ENCODE assay signal across 19 cellular contexts in the genomic region with DNA sequence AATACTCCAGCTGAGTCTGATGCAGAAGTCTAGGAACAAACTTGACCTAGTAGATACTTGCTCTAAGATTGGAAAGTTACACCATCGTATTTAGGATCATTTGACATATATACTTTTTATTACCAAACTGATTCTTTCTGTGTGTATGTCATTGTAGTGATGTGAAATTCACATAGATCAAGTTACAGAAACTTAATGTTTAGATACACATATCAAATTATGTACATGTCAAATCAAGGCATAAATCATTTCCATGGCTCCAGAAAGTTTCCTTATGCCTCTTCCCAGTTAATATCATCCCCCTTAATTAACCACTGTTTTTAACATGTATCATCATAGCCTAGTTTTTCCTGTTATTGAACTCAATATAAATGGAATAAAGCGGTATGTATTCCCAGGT.
DNase-seq lines count a peak whose midpoint lies in the region; ATAC-seq and TF ChIP-seq lines count a peak whose summit lies in the region.
"Had no signal": no experiment of that assay in that cellular context is flagged by ENCODE, and none has a peak within 500 bp of the region (broad histone marks: within the 10 kb centered on the region; RNA-seq: fewer than 3 reads in every experiment).

No MANE protein-coding gene starts in this region.

- H3K9me3 ChIP-seq in IMR-90 (ENCODE audit: control insufficient read depth, insufficient read depth, low read length), result no peaks in the 10 kb centered on the region
- H3K9me3 ChIP-seq in adrenal gland (replicated peaks in 1 of 3), result no peaks in the 10 kb centered on the region
- H3K9me3 ChIP-seq: HAP-1, MG63 had no signal

- in situ Hi-C loops in IMR-90 (cut with MboI; ENCODE audit: low sequenced_read_pairs), result no loop called here

- intact Hi-C loops in IMR-90 (cut with micrococcal nuclease) (loop anchor here (5.0 kb wide), 1 partner anchor 292 kb away; a partner anchor contains a TSS), adrenal gland (cut with DNase I) (no loop called here), head of caudate nucleus (cut with DNase I) (no loop called here)

- H3K27me3 ChIP-seq in ACC112 (ENCODE audit: insufficient read depth, low read length) (no peaks in the 10 kb centered on the region), IMR-90 (ENCODE audit: control insufficient read depth, insufficient read depth, low read length) (no peaks in the 10 kb centered on the region), adrenal gland (no peaks in the 10 kb centered on the region)
- H3K27me3 ChIP-seq: MG63 had no signal

- H3K4me1 ChIP-seq in ACC112 (ENCODE audit: control insufficient read depth, insufficient read depth, low read length, unreplicated experiment) (peaks cover 47% of the 10 kb centered on the region), IMR-90 (ENCODE audit: control insufficient read depth, insufficient read depth, low read length) (no peaks in the 10 kb centered on the region), adrenal gland (replicated peaks in 1 of 2) (peaks cover 0 to 12% of the 10 kb centered on the region in 2 donors)
- H3K4me1 ChIP-seq: HAP-1 had no signal

- H4K20me1 ChIP-seq in IMR-90 (ENCODE audit: insufficient read depth, low read length), result no peaks in the 10 kb centered on the region

- no peak overlapping the region for H2BK15ac ChIP-seq in IMR-90 (ENCODE audit: low read depth, low read length)

- no peak overlapping the region for H4K91ac ChIP-seq in IMR-90 (ENCODE audit: insufficient read depth, low read depth, low read length)

- H3K36me3 Mint-ChIP-seq in immature natural killer cell, result no peaks in the 10 kb centered on the region

- no peaks in the 10 kb centered on the region for H3K9me1 ChIP-seq in IMR-90 (ENCODE audit: insufficient read depth, low read length)

- DNase-seq in IMR-90 (peak; percentile 3), adrenal gland (no peak), fibroblast of villous mesenchyme (ENCODE audit: low read depth) (peak; percentile 7), SHP77 (lab: John Stamatoyannopoulos, UW) (no peak), head of caudate nucleus (no peak), immature natural killer cell (no peak)
- DNase-seq: DMS79; Kasumi-1; NCI-H1048; NCI-H1436; NCI-H2029; NCI-H2171 treated with DMSO at 0.1 percent for 48 hours; NCI-H446; NK-92 treated with Interleukin-12 subunit alpha and Interleukin-12 subunit beta, amount 100 ng/mL, for 24 hours; SHP77 treated with DMSO at 0.1 percent for 48 hours had no signal

- no peak overlapping the region for H2BK5ac ChIP-seq in IMR-90 (ENCODE audit: low read depth, low read length, poor library complexity, severe bottlenecking)

- no peak overlapping the region for H3K4me3 Mint-ChIP-seq in immature natural killer cell

- no peak overlapping the region for H2BK120ac ChIP-seq in IMR-90 (ENCODE audit: low read depth, low read length)

- H4K5ac ChIP-seq in IMR-90 (ENCODE audit: low read depth, low read length), result no peak overlapping the region

- no peaks in the 10 kb centered on the region for H3K79me2 ChIP-seq in ACC112 (ENCODE audit: control insufficient read depth, insufficient read depth, low read length, unreplicated experiment)

- H3K4me3 ChIP-seq in ACC112 (ENCODE audit: low read depth, low read length) (peak overlapping the region; percentile 43; the same call in 1 of the 2 replicates), IMR-90 (ENCODE audit: insufficient read depth, low read depth, low read length) (no peak overlapping the region), adrenal gland (no peak overlapping the region), fibroblast of villous mesenchyme (ENCODE audit: low read depth, low read length) (no peak overlapping the region)
- H3K4me3 ChIP-seq: HAP-1, MG63 had no signal

- H2AK5ac ChIP-seq in IMR-90 (ENCODE audit: low read depth, low read length), result no peak overlapping the region

- no peak overlapping the region for H3K9ac ChIP-seq in IMR-90 (ENCODE audit: low read depth, low read length)

- POLR2A ChIA-PET in IMR-90 (lab: Charles Lee; ENCODE audit: unreplicated experiment), result no interaction called here

- no peak overlapping the region for H3K4ac ChIP-seq in IMR-90 (ENCODE audit: low read depth, low read length)

- H3K79me1 ChIP-seq in IMR-90 (ENCODE audit: low read depth in 1 of 2, low read length in 2 of 2), result no peaks in the 10 kb centered on the region

- no peak overlapping the region for H3K4me2 ChIP-seq in IMR-90 (ENCODE audit: low read depth, low read length)

- ATAC-seq in IMR-90 (ENCODE audit: low read depth), result no peak
- ATAC-seq in GM18867 (IDR thresholded peaks at IDR 0.05; ENCODE audit: unreplicated experiment), result no peak

- no peak overlapping the region for H3K14ac ChIP-seq in IMR-90 (replicated peaks; ENCODE audit: low read depth, low read length)

- H3K18ac ChIP-seq in IMR-90 (ENCODE audit: low read depth, low read length), result no peak overlapping the region

- no peaks in the 10 kb centered on the region for H3K4me1 Mint-ChIP-seq in immature natural killer cell

- TF ChIP-seq POLR2A in IMR-90 (IDR thresholded peaks at IDR 0.05; ENCODE audit: low read depth, low read length) (no peak), adrenal gland (IDR thresholded peaks at IDR 0.05) (no peak)

- BruUV-seq in IMR-90 (replicated peaks; lab: Mats Ljungman, UMichigan), result no TSS peak

- no peaks in the 10 kb centered on the region for H3K36me3 ChIP-seq in ACC112 (ENCODE audit: insufficient read depth, low read length)
- H3K36me3 ChIP-seq in IMR-90 (ENCODE audit: control insufficient read depth, insufficient read depth, low read length), result no peaks in the 10 kb centered on the region
- H3K36me3 ChIP-seq in adrenal gland (replicated peaks in 1 of 2), result no peaks in the 10 kb centered on the region
- H3K36me3 ChIP-seq: HAP-1, MG63 had no signal

- TF ChIP-seq CTCF in IMR-90 (conservative IDR thresholded peaks at IDR 0.05; ENCODE audit: low read depth, low read length), result no peak
- TF ChIP-seq CTCF in adrenal gland (IDR thresholded peaks at IDR 0.05), result no peak
- TF ChIP-seq CTCF in fibroblast of villous mesenchyme (IDR thresholded peaks at IDR 0.05; ENCODE audit: insufficient read depth, low read depth, low read length), result no peak

- no CpG with 5 or more reads among the region's 2 CpGs for WGBS in IMR-90 (ENCODE audit: extremely low coverage in 2 of 2, insufficient read length in 1 of 2), 2 experiments
- 87 to 93% (median 91%) methylated on average over 2 of the region's 2 CpGs for WGBS in adrenal gland, 4 donors

- TF ChIP-seq RAD21 in IMR-90 (IDR thresholded peaks at IDR 0.05; ENCODE audit: low read length), result no peak

- no peak overlapping the region for H3K27ac Mint-ChIP-seq in immature natural killer cell

- dilution Hi-C loops in IMR-90 (cut with HindIII; ENCODE audit: low sequenced_read_pairs, unreplicated experiment), result no loop called here

- no peak overlapping the region for H4K8ac ChIP-seq in IMR-90 (ENCODE audit: low read depth in 2 of 2, low read length in 2 of 2)

- no peak overlapping the region for H2AK9ac ChIP-seq in IMR-90 (replicated peaks; ENCODE audit: low read depth, low read length, poor library complexity)

- H3K27ac ChIP-seq in ACC112 (ENCODE audit: low read depth, low read length) (peak overlapping the region; percentile 16; the same call in 1 of the 2 replicates), IMR-90 (ENCODE audit: insufficient read depth, low read length) (no peak overlapping the region), adrenal gland (peak overlapping the region in 3 of 5 donors; percentile 20 to 65 (median 25))

- no peak overlapping the region for H2AFZ ChIP-seq in ACC112 (ENCODE audit: low read length, unreplicated experiment)
- H2AFZ ChIP-seq in IMR-90 (replicated peaks; ENCODE audit: low read length, poor library complexity), result no peak overlapping the region

- H2BK20ac ChIP-seq in IMR-90 (ENCODE audit: low read depth, low read length), result no peak overlapping the region

- H3K9me3 Mint-ChIP-seq in immature natural killer cell, result peaks cover 0 to 8% (median 5%) of the 10 kb centered on the region in 6 donors

- H3K27me3 Mint-ChIP-seq in immature natural killer cell (ENCODE audit: low read depth in 3 of 3), result peaks cover 0 to 2% (median 0%) of the 10 kb centered on the region in 3 donors

- no peak overlapping the region for H3K56ac ChIP-seq in IMR-90 (ENCODE audit: extremely low read depth, insufficient read depth, low read length)

- no peak overlapping the region for H3K23ac ChIP-seq in IMR-90 (ENCODE audit: low read depth, low read length)

- CTCF ChIA-PET in IMR-90 (lab: Yijun Ruan, JAX), result interaction anchor here (1.7 kb wide), 1 partner anchor 22 kb away, joined by 5 read pairs; no protein-coding TSS in a partner anchor

TF ChIP-seq in IMR-90, 13 proteins besides CTCF, POLR2A, EP300 and RAD21 (continues in another document):
- no peak for TF ChIP-seq FOS (IDR thresholded peaks at IDR 0.05; ENCODE audit: low read depth, low read length)
- no peak for TF ChIP-seq RCOR1 (IDR thresholded peaks at IDR 0.05; ENCODE audit: insufficient replicate concordance, low read length)
- TF ChIP-seq, protein P1, sequence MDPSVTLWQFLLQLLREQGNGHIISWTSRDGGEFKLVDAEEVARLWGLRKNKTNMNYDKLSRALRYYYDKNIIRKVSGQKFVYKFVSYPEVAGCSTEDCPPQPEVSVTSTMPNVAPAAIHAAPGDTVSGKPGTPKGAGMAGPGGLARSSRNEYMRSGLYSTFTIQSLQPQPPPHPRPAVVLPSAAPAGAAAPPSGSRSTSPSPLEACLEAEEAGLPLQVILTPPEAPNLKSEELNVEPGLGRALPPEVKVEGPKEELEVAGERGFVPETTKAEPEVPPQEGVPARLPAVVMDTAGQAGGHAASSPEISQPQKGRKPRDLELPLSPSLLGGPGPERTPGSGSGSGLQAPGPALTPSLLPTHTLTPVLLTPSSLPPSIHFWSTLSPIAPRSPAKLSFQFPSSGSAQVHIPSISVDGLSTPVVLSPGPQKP (IDR thresholded peaks at IDR 0.05; ENCODE audit: borderline replicate concordance, low read depth, low read length), result no peak
- no peak for TF ChIP-seq NFE2L2 (IDR thresholded peaks at IDR 0.05; ENCODE audit: low read depth, low read length)
- no peak for TF ChIP-seq CEBPB (IDR thresholded peaks at IDR 0.05; ENCODE audit: low read depth, low read length)
- TF ChIP-seq MAFK (IDR thresholded peaks at IDR 0.05; ENCODE audit: low read depth, low read length), result no peak
- TF ChIP-seq BHLHE40 (IDR thresholded peaks at IDR 0.05; ENCODE audit: low read depth, low read length), result no peak
- no peak for TF ChIP-seq MAZ (IDR thresholded peaks at IDR 0.05; ENCODE audit: borderline replicate concordance, low read depth, low read length)
- TF ChIP-seq, protein P2, sequence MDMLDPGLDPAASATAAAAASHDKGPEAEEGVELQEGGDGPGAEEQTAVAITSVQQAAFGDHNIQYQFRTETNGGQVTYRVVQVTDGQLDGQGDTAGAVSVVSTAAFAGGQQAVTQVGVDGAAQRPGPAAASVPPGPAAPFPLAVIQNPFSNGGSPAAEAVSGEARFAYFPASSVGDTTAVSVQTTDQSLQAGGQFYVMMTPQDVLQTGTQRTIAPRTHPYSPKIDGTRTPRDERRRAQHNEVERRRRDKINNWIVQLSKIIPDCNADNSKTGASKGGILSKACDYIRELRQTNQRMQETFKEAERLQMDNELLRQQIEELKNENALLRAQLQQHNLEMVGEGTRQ (IDR thresholded peaks at IDR 0.05; ENCODE audit: low read depth, low read length), result no peak
- TF ChIP-seq SMC3 (IDR thresholded peaks at IDR 0.05; ENCODE audit: low read depth, low read length), result no peak
- TF ChIP-seq RFX5 (IDR thresholded peaks at IDR 0.05; ENCODE audit: low read depth, low read length), result no peak

Comparison
In these comparisons a context has a peak if more than half of its experiments do, and no peak if none do; other contexts are left out.
1. DNase-seq: peak in IMR-90 (single experiment) and fibroblast of villous mesenchyme (single experiment); none in adrenal gland (0 of 7), SHP77 (0 of 2), head of caudate nucleus (0 of 42) and immature natural killer cell (0 of 3).